In genomic region chr9:124017929-124018730, GRCh38 we compare ENCODE assay signal across 12 cellular contexts. TPM values are rescaled to one million over a fixed set of nuclear protein-coding genes. Genes with fewer than 3 reads are reported as not detected.
DNase-seq lines count a peak whose midpoint lies in the region; ATAC-seq and TF ChIP-seq lines count a peak whose summit lies in the region.
"Had no signal": no experiment of that assay in that cellular context is flagged by ENCODE, and none has a peak within 500 bp of the region (broad histone marks: within the 10 kb centered on the region; RNA-seq: fewer than 3 reads in every experiment).

No MANE protein-coding gene starts in this region.

- peak overlapping the region; percentile 45 for H3K4me3 Mint-ChIP-seq in activated T-cell treated with anti-CD3 and anti-CD28 coated beads, Interleukin-2, amount 50 U/mL, for 24 hours
- peak overlapping the region; percentile 31 for H3K4me3 Mint-ChIP-seq in activated CD8-positive, alpha-beta T cell treated with anti-CD3 and anti-CD28 coated beads for 36 hours
- H3K4me3 Mint-ChIP-seq in stimulated activated naive CD8-positive, alpha-beta T cell treated with anti-CD3 and anti-CD28 coated beads, Interleukin-15, amount 100 ng/mL, for 72 hours: peak overlapping the region; percentile 56 to 72

- H3K27ac Mint-ChIP-seq in activated T-cell treated with anti-CD3 and anti-CD28 coated beads, Interleukin-2, amount 50 U/mL, for 24 hours: peak overlapping the region; percentile 67
- no peak overlapping the region for H3K27ac Mint-ChIP-seq in activated CD8-positive, alpha-beta T cell treated with anti-CD3 and anti-CD28 coated beads for 36 hours
- no peak overlapping the region for H3K27ac Mint-ChIP-seq in stimulated activated naive CD8-positive, alpha-beta T cell treated with anti-CD3 and anti-CD28 coated beads, Interleukin-15, amount 100 ng/mL, for 72 hours

- DNase-seq in activated T-cell treated with anti-CD3 and anti-CD28 coated beads, Interleukin-2, amount 50 U/mL, for 24 hours: no peak
- no peak for DNase-seq in activated T-cell treated with anti-CD3 and anti-CD28 coated beads, Interleukin-2, amount 50 U/mL, for 1 hour
- no peak for DNase-seq in activated CD8-positive, alpha-beta T cell treated with anti-CD3 and anti-CD28 coated beads for 36 hours
- no peak for DNase-seq in stimulated activated naive CD8-positive, alpha-beta T cell treated with anti-CD3 and anti-CD28 coated beads, Interleukin-15, amount 100 ng/mL, for 72 hours
- DNase-seq in activated gamma-delta T cell (lab: John Stamatoyannopoulos, UW) (no peak), 8988T (no peak), MV-4-11 (lab: John Stamatoyannopoulos, UW) (no peak)
- DNase-seq: CD4-positive, CD25-positive, alpha-beta regulatory T cell; kidney; NCI-H1694 had no signal

- peaks cover 41% of the 10 kb centered on the region for H3K4me1 Mint-ChIP-seq in activated T-cell treated with anti-CD3 and anti-CD28 coated beads, Interleukin-2, amount 50 U/mL, for 24 hours (ENCODE audit: low read depth)
- peaks cover 37% of the 10 kb centered on the region for H3K4me1 Mint-ChIP-seq in activated CD8-positive, alpha-beta T cell treated with anti-CD3 and anti-CD28 coated beads for 36 hours (ENCODE audit: low read depth)
- peaks cover 53% of the 10 kb centered on the region for H3K4me1 Mint-ChIP-seq in stimulated activated naive CD8-positive, alpha-beta T cell treated with anti-CD3 and anti-CD28 coated beads, Interleukin-15, amount 100 ng/mL, for 72 hours

- CTCF ChIA-PET in activated CD8-positive, alpha-beta T cell treated with anti-CD3 and anti-CD28 coated beads for 36 hours (lab: Charles Lee): interaction anchor here (0.7 to 1.1 kb wide), 2 partner anchors 21 to 24 kb away, joined by 3 to 5 read pairs; no protein-coding TSS in a partner anchor

- TF ChIP-seq CTCF in activated CD8-positive, alpha-beta T cell treated with anti-CD3 and anti-CD28 coated beads for 36 hours (IDR thresholded peaks at IDR 0.05): no peak

- no peaks in the 10 kb centered on the region for H3K9me3 Mint-ChIP-seq in activated T-cell treated with anti-CD3 and anti-CD28 coated beads, Interleukin-2, amount 50 U/mL, for 24 hours
- no peaks in the 10 kb centered on the region for H3K9me3 Mint-ChIP-seq in activated CD8-positive, alpha-beta T cell treated with anti-CD3 and anti-CD28 coated beads for 36 hours
- no peaks in the 10 kb centered on the region for H3K9me3 Mint-ChIP-seq in stimulated activated naive CD8-positive, alpha-beta T cell treated with anti-CD3 and anti-CD28 coated beads, Interleukin-15, amount 100 ng/mL, for 72 hours

- no peaks in the 10 kb centered on the region for H3K36me3 Mint-ChIP-seq in activated T-cell treated with anti-CD3 and anti-CD28 coated beads, Interleukin-2, amount 50 U/mL, for 24 hours (ENCODE audit: low read depth)
- no peaks in the 10 kb centered on the region for H3K36me3 Mint-ChIP-seq in activated CD8-positive, alpha-beta T cell treated with anti-CD3 and anti-CD28 coated beads for 36 hours (ENCODE audit: low read depth)
- H3K36me3 Mint-ChIP-seq: CD4-positive, CD25-positive, alpha-beta regulatory T cell had no signal

- intact Hi-C loops in activated CD8-positive, alpha-beta T cell treated with anti-CD3 and anti-CD28 coated beads for 36 hours (cut with micrococcal nuclease): no loop called here

- peaks cover 2% of the 10 kb centered on the region for H3K9me3 ChIP-seq in iPS-18c (ENCODE audit: control insufficient read depth, insufficient read depth, low read length)

- POLR2A ChIA-PET in activated CD8-positive, alpha-beta T cell treated with anti-CD3 and anti-CD28 coated beads for 36 hours (lab: Charles Lee): interaction anchor here (1.1 kb wide), 1 partner anchor 11 kb away, joined by 5 read pairs; no protein-coding TSS in a partner anchor

- peak overlapping the region; percentile 47 for H3K4me3 ChIP-seq in iPS-18c (ENCODE audit: insufficient read depth, low read depth, low read length)

- no peak for ATAC-seq in activated CD8-positive, alpha-beta T cell treated with anti-CD3 and anti-CD28 coated beads for 36 hours
- no peak for ATAC-seq in stimulated activated naive CD8-positive, alpha-beta T cell treated with anti-CD3 and anti-CD28 coated beads, Interleukin-15, amount 100 ng/mL, for 72 hours

- H3K27me3 Mint-ChIP-seq in activated T-cell treated with anti-CD3 and anti-CD28 coated beads, Interleukin-2, amount 50 U/mL, for 24 hours: peaks cover 90% of the 10 kb centered on the region
- peaks cover 85% of the 10 kb centered on the region for H3K27me3 Mint-ChIP-seq in activated CD8-positive, alpha-beta T cell treated with anti-CD3 and anti-CD28 coated beads for 36 hours
- H3K27me3 Mint-ChIP-seq in stimulated activated naive CD8-positive, alpha-beta T cell treated with anti-CD3 and anti-CD28 coated beads, Interleukin-15, amount 100 ng/mL, for 72 hours: peaks cover 96% of the 10 kb centered on the region

RNA-seq across cellular contexts. Expression of gene LHX2, which starts 6.6 kb away (rescaled TPM):
- total RNA-seq in activated CD8-positive, alpha-beta T cell treated with anti-CD3 and anti-CD28 coated beads for 36 hours: not detected
- total RNA-seq: bronchial epithelial cell; CD4-positive, CD25-positive, alpha-beta regulatory T cell; kidney had no signal
